9 cellular contexts compared by ENCODE assay signal in the genomic region with DNA sequence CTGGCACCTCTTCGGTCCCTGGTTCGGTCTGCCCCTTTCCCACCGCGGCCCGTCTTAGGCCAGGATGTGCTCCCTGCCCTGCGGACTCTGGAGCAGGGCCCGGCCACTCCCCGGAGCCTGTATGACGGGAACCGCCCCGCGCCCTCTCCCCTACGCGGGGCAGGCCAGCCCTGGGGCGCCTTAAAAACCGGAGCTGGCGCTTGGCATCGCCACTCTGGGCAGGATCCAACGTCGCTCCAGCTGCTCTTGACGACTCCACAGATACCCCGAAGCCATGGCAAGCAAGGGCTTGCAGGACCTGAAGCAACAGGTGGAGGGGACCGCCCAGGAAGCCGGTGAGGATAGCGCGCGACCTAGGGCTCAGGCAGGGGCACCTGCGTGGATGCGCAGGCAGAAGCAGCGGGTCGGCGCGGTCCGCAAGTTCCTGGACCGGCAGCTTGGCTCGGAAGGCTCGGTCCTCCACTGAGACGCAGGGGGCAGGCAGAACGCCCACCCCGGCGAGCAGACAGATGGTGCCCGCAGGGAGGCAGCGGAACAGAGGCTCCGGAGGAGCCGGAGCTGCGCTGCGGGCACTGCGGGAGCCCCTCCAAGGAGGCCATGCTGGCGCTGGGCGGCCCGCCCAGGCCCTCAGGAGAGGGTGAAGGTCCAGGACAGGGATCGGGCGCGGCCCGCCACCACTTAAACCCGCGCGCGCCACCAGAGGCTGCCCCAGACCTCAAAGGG. TPM values are rescaled to one million over a fixed set of nuclear protein-coding genes. Genes with fewer than 3 reads are reported as not detected.
DNase-seq lines count a peak whose midpoint lies in the region; ATAC-seq and TF ChIP-seq lines count a peak whose summit lies in the region.
"Had no signal": no experiment of that assay in that cellular context is flagged by ENCODE, and none has a peak within 500 bp of the region (broad histone marks: within the 10 kb centered on the region; RNA-seq: fewer than 3 reads in every experiment).

A gene (plus strand): TSS at position 212 of the 723 bp plus-strand sequence. CDS start 63 bp downstream, at position 275.

- no peak within 1 kb of the TSS for H2AFZ ChIP-seq in parathyroid adenoma

- peaks cover 0 to 49% (median 19%) of the 10 kb centered on the region in 4 donors for H3K4me1 ChIP-seq in Peyer's patch
- peaks cover 4% of the 10 kb centered on the region for H3K4me1 ChIP-seq in parathyroid adenoma

- TF ChIP-seq CTCF in Peyer's patch (IDR thresholded peaks at IDR 0.05) (peak in 1 of 6 experiments; percentile 27), parathyroid adenoma (IDR thresholded peaks at IDR 0.05) (no peak)

- ATAC-seq in HG03135 (IDR thresholded peaks at IDR 0.05; ENCODE audit: unreplicated experiment), result no peak
- no peak for ATAC-seq in GM21717 (IDR thresholded peaks at IDR 0.05; ENCODE audit: unreplicated experiment)
- no peak for ATAC-seq in GM21515 (IDR thresholded peaks at IDR 0.05; ENCODE audit: unreplicated experiment)

- H3K4me3 ChIP-seq in Peyer's patch (peak within 1 kb of the TSS; percentile 36 to 68 (median 49)), parathyroid adenoma (ENCODE audit: low read depth, low read length) (peak within 1 kb of the TSS; percentile 27)

- TF ChIP-seq POLR2A in Peyer's patch (IDR thresholded peaks at IDR 0.05), result peak; percentile 75 to 94

- H3K79me2 ChIP-seq in parathyroid adenoma, result no peaks in the 10 kb centered on the region

- H3K9me3 ChIP-seq in Peyer's patch (no peaks in the 10 kb centered on the region), parathyroid adenoma (ENCODE audit: control insufficient read depth, low read length) (no peaks in the 10 kb centered on the region)

- peak; percentile 55 for DNase-seq in COLO668 (lab: John Stamatoyannopoulos, UW; ENCODE audit: unreplicated experiment)
- peak; percentile 14 to 90 (median 86) for DNase-seq in Peyer's patch
- DNase-seq in fibroblast of gingiva (ENCODE audit: low read depth), result peak; percentile 63
- DNase-seq in NCI-H82 (lab: John Stamatoyannopoulos, UW), result no peak

- H3K27ac ChIP-seq in Peyer's patch, result peak within 1 kb of the TSS; percentile 73 to 95 (median 85)
- peak within 1 kb of the TSS; percentile 71 for H3K27ac ChIP-seq in parathyroid adenoma

- H3K36me3 ChIP-seq in Peyer's patch (no peaks in the 10 kb centered on the region), parathyroid adenoma (ENCODE audit: control insufficient read depth, insufficient read depth, low read length) (no peaks in the 10 kb centered on the region)

- H3K9ac ChIP-seq in parathyroid adenoma, result no peak within 1 kb of the TSS

- H3K27me3 ChIP-seq in Peyer's patch (no peaks in the 10 kb centered on the region), parathyroid adenoma (ENCODE audit: control insufficient read depth, insufficient read depth, low read length) (no peaks in the 10 kb centered on the region)

- peak within 1 kb of the TSS; percentile 26 for H3K4me2 ChIP-seq in parathyroid adenoma (ENCODE audit: low read length)

RNA-seq across cellular contexts. Expression of the gene that starts here (rescaled TPM):
- total RNA-seq in Peyer's patch, result 100 to 1,000 TPM in 3 of 4 donors, 10 to 100 TPM in 1; 86.6 to 605 (median 431) TPM
- total RNA-seq: neural crest cell had no signal
